In genomic region chr9:92738661-92739081, GRCh38 we compare ENCODE assay signal across 1 cellular context.
TF ChIP-seq lines count a peak whose summit lies in the region.

No MANE protein-coding gene starts in this region.

TF ChIP-seq in H1, 55 proteins besides CTCF, POLR2A, EP300 and RAD21 (continued from another document):
- TF ChIP-seq, protein P1, sequence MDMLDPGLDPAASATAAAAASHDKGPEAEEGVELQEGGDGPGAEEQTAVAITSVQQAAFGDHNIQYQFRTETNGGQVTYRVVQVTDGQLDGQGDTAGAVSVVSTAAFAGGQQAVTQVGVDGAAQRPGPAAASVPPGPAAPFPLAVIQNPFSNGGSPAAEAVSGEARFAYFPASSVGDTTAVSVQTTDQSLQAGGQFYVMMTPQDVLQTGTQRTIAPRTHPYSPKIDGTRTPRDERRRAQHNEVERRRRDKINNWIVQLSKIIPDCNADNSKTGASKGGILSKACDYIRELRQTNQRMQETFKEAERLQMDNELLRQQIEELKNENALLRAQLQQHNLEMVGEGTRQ (IDR thresholded peaks at IDR 0.05; ENCODE audit: low read length): no peak
- no peak for TF ChIP-seq CHD2 (IDR thresholded peaks at IDR 0.05; ENCODE audit: low read length)
- TF ChIP-seq TAF1 (IDR thresholded peaks at IDR 0.05; ENCODE audit: low read depth, low read length): no peak
- no peak for TF ChIP-seq TEAD4 (IDR thresholded peaks at IDR 0.05; ENCODE audit: low read depth, low read length)
- TF ChIP-seq RFX5 (IDR thresholded peaks at IDR 0.05; ENCODE audit: borderline replicate concordance, low read depth, low read length): no peak
- TF ChIP-seq SP2 (IDR thresholded peaks at IDR 0.05; ENCODE audit: low read length): no peak
- TF ChIP-seq EGR1 (IDR thresholded peaks at IDR 0.05; ENCODE audit: borderline replicate concordance, low read depth, low read length): no peak
- no peak for TF ChIP-seq FOSL1 (IDR thresholded peaks at IDR 0.05; ENCODE audit: insufficient read depth, low read depth, low read length)
- TF ChIP-seq NRF1 (IDR thresholded peaks at IDR 0.05; ENCODE audit: low read depth, low read length): no peak
- TF ChIP-seq CHD1 (IDR thresholded peaks at IDR 0.05; ENCODE audit: low read depth, low read length): no peak
- no peak for TF ChIP-seq ZNF274 (IDR thresholded peaks at IDR 0.05; ENCODE audit: borderline replicate concordance, extremely low read depth, low read length)
- no peak for TF ChIP-seq CBX5 (IDR thresholded peaks at IDR 0.05; ENCODE audit: low read depth, low read length)
- no peak for TF ChIP-seq EZH2 (IDR thresholded peaks at IDR 0.05; ENCODE audit: low read depth, low read length, severe bottlenecking)
